8 cellular contexts compared by ENCODE assay signal in the genomic region with DNA sequence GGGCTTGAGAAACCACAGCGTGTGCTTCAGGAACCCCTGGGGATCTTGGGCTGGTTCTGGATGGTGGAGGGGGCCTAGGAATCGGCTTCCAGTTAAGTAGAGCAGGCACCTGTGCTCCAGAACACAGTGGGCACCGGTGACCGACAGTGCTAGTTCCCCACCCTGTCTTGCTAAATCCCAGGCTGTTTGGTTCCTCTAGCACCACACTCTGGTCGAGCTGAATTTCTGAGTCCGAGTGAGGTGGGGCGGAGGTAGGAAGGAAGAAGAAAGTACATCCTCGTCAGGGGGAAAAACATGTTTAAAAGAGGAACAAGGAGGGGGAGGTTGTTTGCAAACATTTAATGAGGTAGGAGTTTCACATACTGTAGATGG. TPM values are rescaled to one million over a fixed set of nuclear protein-coding genes. Genes with fewer than 3 reads are reported as not detected.
DNase-seq lines count a peak whose midpoint lies in the region; ATAC-seq and TF ChIP-seq lines count a peak whose summit lies in the region.

No MANE protein-coding gene starts in this region.

- H3K4me1 Mint-ChIP-seq in activated naive CD8-positive, alpha-beta T cell treated with anti-CD3 and anti-CD28 coated beads for 36 hours: peaks cover 77% of the 10 kb centered on the region

- peak overlapping the region; percentile 26 to 89 for H3K27ac ChIP-seq in mucosa of rectum (ENCODE audit: low read depth in 2 of 2, low read length in 2 of 2)

- H3K4me1 ChIP-seq in mucosa of rectum (ENCODE audit: control insufficient read depth in 2 of 2, insufficient read depth in 2 of 2, low read length in 2 of 2): peaks cover 33 to 50% of the 10 kb centered on the region in 2 donors

- ATAC-seq in GM21390 (IDR thresholded peaks at IDR 0.05; ENCODE audit: unreplicated experiment) (peak; percentile 33), HG03565 (IDR thresholded peaks at IDR 0.05; ENCODE audit: unreplicated experiment) (peak; percentile 22)

- H3K9me3 Mint-ChIP-seq in activated naive CD8-positive, alpha-beta T cell treated with anti-CD3 and anti-CD28 coated beads for 36 hours: no peaks in the 10 kb centered on the region

- H3K9ac ChIP-seq in mucosa of rectum (ENCODE audit: low read depth in 1 of 2, low read length in 2 of 2): peak overlapping the region; percentile 21 to 48

- no peaks in the 10 kb centered on the region for H3K27me3 Mint-ChIP-seq in activated naive CD8-positive, alpha-beta T cell treated with anti-CD3 and anti-CD28 coated beads for 36 hours

- peak; percentile 36 for TF ChIP-seq CTCF in GM10248 (IDR thresholded peaks at IDR 0.05; ENCODE audit: control extremely low read depth, extremely low read depth, low read depth, missing control alignments)

- no peaks in the 10 kb centered on the region for H3K27me3 ChIP-seq in mucosa of rectum (ENCODE audit: control insufficient read depth in 2 of 2, insufficient read depth in 2 of 2, low read length in 2 of 2)

- POLR2A ChIA-PET in GM10248 (lab: Yijun Ruan, JAX): no interaction called here

- peak overlapping the region; percentile 94 for H3K27ac Mint-ChIP-seq in activated naive CD8-positive, alpha-beta T cell treated with anti-CD3 and anti-CD28 coated beads for 36 hours

- no peaks in the 10 kb centered on the region for H3K36me3 ChIP-seq in mucosa of rectum (ENCODE audit: control insufficient read depth in 2 of 2, insufficient read depth in 2 of 2, low read length in 2 of 2)

- peak overlapping the region in 1 of 2 donors; percentile 46 for H3K4me3 ChIP-seq in mucosa of rectum (ENCODE audit: low read length in 2 of 2)

- H3K36me3 Mint-ChIP-seq in activated naive CD8-positive, alpha-beta T cell treated with anti-CD3 and anti-CD28 coated beads for 36 hours: peaks cover 14% of the 10 kb centered on the region

- H3K9me3 ChIP-seq in mucosa of rectum (ENCODE audit: control insufficient read depth in 2 of 2, low read length in 2 of 2): no peaks in the 10 kb centered on the region

- H3K4me3 Mint-ChIP-seq in activated naive CD8-positive, alpha-beta T cell treated with anti-CD3 and anti-CD28 coated beads for 36 hours: peak overlapping the region; percentile 73

- CTCF ChIA-PET in GM10248 (lab: Yijun Ruan, JAX): interaction anchor here (0.8 to 4.3 kb wide), 9 partner anchors 8 to 228 kb away, joined by 3 to 32 read pairs (median 7); partner anchors contain the start of gene SLC6A6

- DNase-seq in GM10248 (ENCODE audit: extremely low spot score) (peak; percentile 66), NCI-H69 (lab: John Stamatoyannopoulos, UW) (no peak), SW480 (ENCODE audit: low spot score) (no peak)
- no peak for DNase-seq in activated naive CD8-positive, alpha-beta T cell treated with anti-CD3 and anti-CD28 coated beads for 36 hours
- DNase-seq in activated CD4-positive, CD25-positive, alpha-beta regulatory T cell (lab: John Stamatoyannopoulos, UW): no peak

RNA-seq across cellular contexts. Expression of gene SLC6A6, which starts 29.1 kb away (rescaled TPM):
- 10 to 100 TPM; 38.6 to 38.7 TPM for total RNA-seq in activated naive CD8-positive, alpha-beta T cell treated with anti-CD3 and anti-CD28 coated beads for 36 hours
